In genomic region chr15:36601497-36601932, GRCh38 we compare ENCODE assay signal across 9 cellular contexts. TPM values are rescaled to one million over a fixed set of nuclear protein-coding genes. Genes with fewer than 3 reads are reported as not detected.
DNase-seq lines count a peak whose midpoint lies in the region; ATAC-seq and TF ChIP-seq lines count a peak whose summit lies in the region.
"Had no signal": no experiment of that assay in that cellular context is flagged by ENCODE, and none has a peak within 500 bp of the region (broad histone marks: within the 10 kb centered on the region; RNA-seq: fewer than 3 reads in every experiment).

No MANE protein-coding gene starts in this region.

- peak; percentile 84 for DNase-seq in RPMI7951 (ENCODE audit: low read depth)
- DNase-seq in left cardiac atrium, result peak; percentile 59
- DNase-seq in transverse colon, result peak; percentile 32
- DNase-seq in GDM1 (lab: John Stamatoyannopoulos, UW), result no peak
- DNase-seq in SKM-1 treated with dmso at 0.1 percent for 144 hours (lab: John Stamatoyannopoulos, UW; ENCODE audit: unreplicated experiment), result no peak
- no peak for DNase-seq in NCI-H1105 (lab: John Stamatoyannopoulos, UW)
- DNase-seq in effector memory CD4-positive, alpha-beta T cell, result no peak
- DNase-seq: SHP77 treated with DMSO at 0.1 percent for 48 hours had no signal

- no peaks in the 10 kb centered on the region for H3K36me3 ChIP-seq in transverse colon
- no peaks in the 10 kb centered on the region for H3K36me3 ChIP-seq in effector memory CD4-positive, alpha-beta T cell (ENCODE audit: control insufficient read depth, insufficient read depth, low read length)

- peak overlapping the region; percentile 56 to 80 (median 68) for H3K27ac ChIP-seq in transverse colon
- no peak overlapping the region for H3K27ac ChIP-seq in effector memory CD4-positive, alpha-beta T cell (ENCODE audit: insufficient read depth, low read length, poor library complexity, severe bottlenecking)

- TF ChIP-seq POLR2A in transverse colon (IDR thresholded peaks at IDR 0.05), result no peak

- 65 to 80% methylated on average over 2 to 4 of the region's 4 CpGs for WGBS in transverse colon (ENCODE audit: low coverage in 1 of 2), 2 donors

- intact Hi-C loops in left cardiac atrium (cut with DNase I) (no loop called here), transverse colon (cut with DNase I; ENCODE audit: low total_unique reads) (loop anchor here (10.0 kb wide), 1 partner anchor 503 kb away; the partner anchor contains the start of gene MEIS2)

- no peaks in the 10 kb centered on the region for H3K9me3 ChIP-seq in transverse colon
- H3K9me3 ChIP-seq in effector memory CD4-positive, alpha-beta T cell (ENCODE audit: control insufficient read depth, low read length), result no peaks in the 10 kb centered on the region

- in situ Hi-C loops in transverse colon (cut with MboI; ENCODE audit: low pct_ligation_motif_present in 1 of 4, low pct_unique_long_range_greater_than_20kb in 1 of 4, low sequenced_read_pairs in 3 of 4), result no loop called here

- ATAC-seq in GM21447 (IDR thresholded peaks at IDR 0.05; ENCODE audit: unreplicated experiment) (peak; percentile 49), left cardiac atrium (peak; percentile 93 to 97)

- no peak for TF ChIP-seq EP300 in transverse colon (IDR thresholded peaks at IDR 0.05; ENCODE audit: low read depth)

- H3K4me1 ChIP-seq in transverse colon, result peaks cover 0 to 8% (median 7%) of the 10 kb centered on the region in 4 donors
- no peaks in the 10 kb centered on the region for H3K4me1 ChIP-seq in effector memory CD4-positive, alpha-beta T cell (ENCODE audit: control insufficient read depth, insufficient read depth, low read length, poor library complexity, severe bottlenecking)

- H3K27me3 ChIP-seq in transverse colon, result no peaks in the 10 kb centered on the region
- H3K27me3 ChIP-seq in effector memory CD4-positive, alpha-beta T cell (replicated peaks; ENCODE audit: control insufficient read depth, insufficient read depth, low read length, poor library complexity, severe bottlenecking), result no peaks in the 10 kb centered on the region

- TF ChIP-seq CTCF in transverse colon (IDR thresholded peaks at IDR 0.05), result no peak

- H3K4me3 ChIP-seq in transverse colon, result no peak overlapping the region
- no peak overlapping the region for H3K4me3 ChIP-seq in effector memory CD4-positive, alpha-beta T cell (ENCODE audit: insufficient read depth, low read depth, low read length, poor library complexity, severe bottlenecking)

RNA-seq across cellular contexts. Expression of gene CDIN1, which starts 22.1 kb away (rescaled TPM):
- 15.0 and 22.1 TPM in 2 replicates for total RNA-seq in RPMI7951 (2014; rRNA removed; shearing (Covaris generic))
- total RNA-seq in left cardiac atrium (10 to 100 TPM; 14.3 to 19.6 TPM), transverse colon (100 to 1,000 TPM in 1 of 4 donors, 1 to 10 TPM in 3; 3.0 to 151 (median 8.5) TPM)

Comparison
In these comparisons a context has a peak if more than half of its experiments do, and no peak if none do; other contexts are left out.
1. DNase-seq: peak in RPMI7951 (single experiment), left cardiac atrium (single experiment) and transverse colon (single experiment); none in GDM1 (single experiment), SKM-1 treated with dmso at 0.1 percent for 144 hours (single experiment), NCI-H1105 (single experiment) and effector memory CD4-positive, alpha-beta T cell (0 of 3).